Comparison of ENCODE assay signal across 8 cellular contexts in genomic region chr2:159615187-159615935, GRCh38. TPM values are rescaled to one million over a fixed set of nuclear protein-coding genes. Genes with fewer than 3 reads are reported as not detected.
DNase-seq lines count a peak whose midpoint lies in the region; TF ChIP-seq lines count a peak whose summit lies in the region.

No MANE protein-coding gene starts in this region.

- peak overlapping the region; percentile 99 for H3K27ac Mint-ChIP-seq in neural progenitor cell

- no peaks in the 10 kb centered on the region for H3K27me3 Mint-ChIP-seq in neural progenitor cell (ENCODE audit: insufficient read depth, low read depth)

- no peaks in the 10 kb centered on the region for H3K36me3 ChIP-seq in H7 (replicated peaks; ENCODE audit: control insufficient read depth, insufficient read depth, low read length)
- H3K36me3 ChIP-seq in Loucy (ENCODE audit: insufficient read depth, low read length) = no peaks in the 10 kb centered on the region
- no peaks in the 10 kb centered on the region for H3K36me3 ChIP-seq in neural progenitor cell
- no peaks in the 10 kb centered on the region for H3K36me3 ChIP-seq in thyroid gland

- no peaks in the 10 kb centered on the region for H3K9me2 ChIP-seq in Loucy (replicated peaks; ENCODE audit: low read depth, low read length)

- peak overlapping the region; percentile 89 for H3K4me3 ChIP-seq in H7 (ENCODE audit: insufficient read depth, low read depth, low read length)
- peak overlapping the region; percentile 85 for H3K4me3 ChIP-seq in Loucy (ENCODE audit: low read length, poor library complexity, severe bottlenecking)
- peak overlapping the region; percentile 79 for H3K4me3 ChIP-seq in neural progenitor cell
- H3K4me3 ChIP-seq in thyroid gland (replicated peaks in 1 of 3) = peak overlapping the region; percentile 63 to 73 (median 67)

- peak overlapping the region; percentile 93 for H2AFZ ChIP-seq in Loucy (ENCODE audit: low read length)
- H2AFZ ChIP-seq in neural progenitor cell (replicated peaks) = peak overlapping the region; percentile 17

- peak in 1 of 2 donors; percentile 70 for TF ChIP-seq POLR2A in thyroid gland (IDR thresholded peaks at IDR 0.05)

- no peaks in the 10 kb centered on the region for H3K27me3 ChIP-seq in H7 (ENCODE audit: control insufficient read depth, insufficient read depth, low read length)
- H3K27me3 ChIP-seq in Loucy (ENCODE audit: insufficient read depth, low read length, poor library complexity, severe bottlenecking) = no peaks in the 10 kb centered on the region
- H3K27me3 ChIP-seq in neural progenitor cell = no peaks in the 10 kb centered on the region
- no peaks in the 10 kb centered on the region for H3K27me3 ChIP-seq in thyroid gland

- H3K4me1 ChIP-seq in Loucy (ENCODE audit: insufficient read depth, low read length, poor library complexity, severe bottlenecking) (peaks cover 37% of the 10 kb centered on the region), neural progenitor cell (peaks cover 49% of the 10 kb centered on the region), thyroid gland (peaks cover 23 to 29% of the 10 kb centered on the region in 2 donors)

- H3K79me2 ChIP-seq in Loucy (ENCODE audit: insufficient read depth, low read length) = peaks cover 42% of the 10 kb centered on the region
- H3K79me2 ChIP-seq in neural progenitor cell (ENCODE audit: low read depth) = peaks cover 82% of the 10 kb centered on the region

- peak overlapping the region; percentile 92 for H3K9ac ChIP-seq in Loucy (ENCODE audit: low read depth, low read length, poor library complexity, severe bottlenecking)
- peak overlapping the region; percentile 92 for H3K9ac ChIP-seq in neural progenitor cell

- peak overlapping the region; percentile 99 for H3K27ac ChIP-seq in neural progenitor cell
- H3K27ac ChIP-seq in thyroid gland = peak overlapping the region; percentile 98 to 99 (median 99)

- H3K4me2 ChIP-seq in Loucy (ENCODE audit: low read depth, low read length, poor library complexity, severe bottlenecking) (peak overlapping the region; percentile 87), neural progenitor cell (peak overlapping the region; percentile 92)

- 0 to 1% methylated on average over 28 to 37 of the region's 45 CpGs for WGBS in thyroid gland, 2 donors

- no peaks in the 10 kb centered on the region for H3K9me3 ChIP-seq in Loucy (ENCODE audit: insufficient read depth, low read depth, low read length)
- H3K9me3 ChIP-seq in neural progenitor cell (ENCODE audit: low read depth) = no peaks in the 10 kb centered on the region
- no peaks in the 10 kb centered on the region for H3K9me3 ChIP-seq in thyroid gland

- H3K9me3 Mint-ChIP-seq in neural progenitor cell = no peaks in the 10 kb centered on the region

- peak overlapping the region; percentile 93 for H3K4me3 Mint-ChIP-seq in neural progenitor cell

- no peaks in the 10 kb centered on the region for H3K36me3 Mint-ChIP-seq in neural progenitor cell

- peaks cover 12% of the 10 kb centered on the region for H4K20me1 ChIP-seq in Loucy (ENCODE audit: insufficient read depth, low read length, poor library complexity, severe bottlenecking)
- H4K20me1 ChIP-seq in neural progenitor cell (ENCODE audit: low read depth) = peaks cover 19% of the 10 kb centered on the region

- TF ChIP-seq CTCF in Loucy (conservative IDR thresholded peaks at IDR 0.05; ENCODE audit: low read length) (no peak), neural progenitor cell (IDR thresholded peaks at IDR 0.05) (no peak), thyroid gland (IDR thresholded peaks at IDR 0.05) (no peak)

- H3F3A ChIP-seq in Loucy (ENCODE audit: low read depth) (no peaks in the 10 kb centered on the region), neural progenitor cell (ENCODE audit: low read depth) (peaks cover 40% of the 10 kb centered on the region)

- H3K4me1 Mint-ChIP-seq in neural progenitor cell = peaks cover 29% of the 10 kb centered on the region

- peak; percentile 88 for DNase-seq in GDM1 (lab: John Stamatoyannopoulos, UW)
- DNase-seq in H7 = peak; percentile 81
- peak; percentile 74 to 76 for DNase-seq in SHP77 (lab: John Stamatoyannopoulos, UW)
- peak; percentile 37 for DNase-seq in activated naive CD4-positive, alpha-beta T cell treated with anti-CD3 and anti-CD28 coated beads, Interleukin-2, amount 50 U/mL, for 16 hours
- peak; percentile 56 for DNase-seq in germinal center (ENCODE audit: low spot score)
- DNase-seq in neural progenitor cell (ENCODE audit: low spot score) = peak; percentile 90
- peak; percentile 93 to 95 for DNase-seq in thyroid gland

- intact Hi-C loops in thyroid gland (cut with DNase I) = no loop called here

RNA-seq across cellular contexts. Expression of gene BAZ2B, which starts 1.0 kb away (rescaled TPM):
- total RNA-seq in H7 (2014; rRNA removed; shearing (Covaris generic)) = 16.3 and 27.9 TPM in 2 replicates
- 57.3 and 101 TPM in 2 replicates for total RNA-seq in neural progenitor cell (ENCODE audit: low replicate concordance)
- 100 to 1,000 TPM; 122 to 181 (median 143) TPM for total RNA-seq in thyroid gland

Comparison
In these comparisons a context has a peak if more than half of its experiments do, and no peak if none do; other contexts are left out.
1. Peak in every context shown above with its lines: DNase-seq, H3K4me3 ChIP-seq and H3K27ac ChIP-seq.
2. DNase-seq: peak in every context shown above with its lines; median percentile 94 in thyroid gland; 90 in neural progenitor cell; 88 in GDM1; 81 in H7; 75 in SHP77; 56 in germinal center; 37 in activated naive CD4-positive, alpha-beta T cell treated with anti-CD3 and anti-CD28 coated beads, Interleukin-2, amount 50 U/mL, for 16 hours.